Comparison of ENCODE assay signal across 8 cellular contexts in genomic region chr20:32358632-32358882, GRCh38. TPM values are rescaled to one million over a fixed set of nuclear protein-coding genes. Genes with fewer than 3 reads are reported as not detected.
A peak's percentile ranks its signal among the peaks of the same experiment; 100 is the strongest.
DNase-seq lines count a peak whose midpoint lies in the region; ATAC-seq and TF ChIP-seq lines count a peak whose summit lies in the region.

No MANE protein-coding gene starts in this region.

- TF ChIP-seq CTCF in GM12865 (IDR thresholded peaks at IDR 0.05; ENCODE audit: insufficient read depth, low read depth, low read length, missing control alignments) (no peak), foreskin fibroblast (IDR thresholded peaks at IDR 0.05; ENCODE audit: low read depth, low read length) (no peak)

- no peak overlapping the region for H3K4me2 ChIP-seq in skeletal muscle satellite cell (ENCODE audit: low read length)

- H3K9ac ChIP-seq in skeletal muscle satellite cell (ENCODE audit: low read depth, low read length): peak overlapping the region; percentile 97

- no peaks in the 10 kb centered on the region for H3K9me3 ChIP-seq in SJSA1 (replicated peaks)
- no peaks in the 10 kb centered on the region for H3K9me3 ChIP-seq in skeletal muscle satellite cell (replicated peaks; ENCODE audit: low read length)

- H3K27me3 ChIP-seq in SJSA1 (replicated peaks): no peaks in the 10 kb centered on the region
- no peaks in the 10 kb centered on the region for H3K27me3 ChIP-seq in skeletal muscle satellite cell (ENCODE audit: control insufficient read depth, insufficient read depth, low read length)

- H3K4me3 ChIP-seq in GM12865 (ENCODE audit: low read depth, low read length) (peak overlapping the region; percentile 93), SJSA1 (peak overlapping the region; percentile 84), foreskin fibroblast (ENCODE audit: low read depth in 1 of 2, low read length in 2 of 2) (peak overlapping the region; percentile 75 to 99), skeletal muscle satellite cell (ENCODE audit: low read length) (peak overlapping the region; percentile 95)

- peak overlapping the region; percentile 98 for H3K27ac ChIP-seq in SJSA1

- ATAC-seq in HG02798 (IDR thresholded peaks at IDR 0.05; ENCODE audit: poor library complexity, unreplicated experiment): no peak
- ATAC-seq in GM18870 (IDR thresholded peaks at IDR 0.05; ENCODE audit: unreplicated experiment): no peak
- ATAC-seq in GM19452 (IDR thresholded peaks at IDR 0.05; ENCODE audit: unreplicated experiment): no peak

- H3K4me1 ChIP-seq in SJSA1 (replicated peaks) (peaks cover 78% of the 10 kb centered on the region), skeletal muscle satellite cell (ENCODE audit: control insufficient read depth, insufficient read depth, low read length) (peaks cover 62% of the 10 kb centered on the region)

- H3K36me3 ChIP-seq in SJSA1 (peaks cover 27% of the 10 kb centered on the region), skeletal muscle satellite cell (ENCODE audit: insufficient read depth, low read length) (no peaks in the 10 kb centered on the region)

- no peak for DNase-seq in GM12865 (ENCODE audit: low read depth)
- no peak for DNase-seq in SJSA1 (ENCODE audit: low read depth in 1 of 2, low spot score in 2 of 2)
- DNase-seq in foreskin fibroblast: no peak
- DNase-seq in cortex of kidney (lab: John Stamatoyannopoulos, UW): no peak

RNA-seq across cellular contexts. Expression of gene ASXL1, which starts 0.4 kb away (rescaled TPM):
- 19.9 and 35.2 TPM in 2 replicates for total RNA-seq in SJSA1 (2014; rRNA removed; shearing (Covaris generic))
- 29.9 and 34.5 TPM in 2 replicates for total RNA-seq in skeletal muscle satellite cell (2012; rRNA removed)
